ENCODE assay signal across 1 cellular context in the genomic region with DNA sequence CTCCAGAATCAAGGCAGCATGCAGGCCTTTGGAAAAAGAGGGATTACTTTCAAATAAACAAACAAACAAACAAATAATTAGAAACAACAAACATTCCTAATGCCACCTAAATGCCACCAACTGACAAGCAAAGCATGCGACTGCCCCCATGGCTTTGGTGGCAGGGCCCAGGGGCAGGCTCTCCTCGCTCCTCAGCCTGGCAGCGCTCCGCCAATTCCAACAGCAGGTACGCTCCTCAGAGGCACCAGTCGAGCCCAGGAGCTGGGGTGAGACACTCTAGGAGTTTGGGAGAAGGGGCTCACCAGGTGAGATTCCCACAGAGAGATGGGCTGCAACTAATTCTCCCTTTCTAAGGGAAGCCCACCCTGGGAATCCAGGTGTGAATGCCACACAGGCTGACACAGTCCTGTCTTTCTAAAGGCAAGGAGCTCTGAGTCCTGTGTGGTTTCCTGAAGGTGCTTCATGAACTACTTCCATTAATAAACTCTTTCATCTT.
TF ChIP-seq lines count a peak whose summit lies in the region.

No MANE protein-coding gene starts in this region.

TF ChIP-seq in SK-N-SH treated with all-trans-retinoic acid at 6 μM for 48 hours, 23 proteins besides CTCF, POLR2A, EP300 and RAD21 (continued from another document):
- TF ChIP-seq ZC3H10 (CRISPR knock-in tag; IDR thresholded peaks at IDR 0.05) (no peak), ZNF70 (CRISPR knock-in tag; IDR thresholded peaks at IDR 0.05) (no peak), ZFP30 (CRISPR knock-in tag; IDR thresholded peaks at IDR 0.05) (no peak), ZNF565 (CRISPR knock-in tag; conservative IDR thresholded peaks at IDR 0.05; ENCODE audit: low read depth) (no peak), SNAI2 (CRISPR knock-in tag; IDR thresholded peaks at IDR 0.05) (no peak), PPARA (CRISPR knock-in tag; IDR thresholded peaks at IDR 0.05; ENCODE audit: borderline replicate concordance) (no peak), BACH2 (CRISPR knock-in tag; IDR thresholded peaks at IDR 0.05; ENCODE audit: borderline replicate concordance) (no peak), ARNTL (CRISPR knock-in tag; IDR thresholded peaks at IDR 0.05; ENCODE audit: borderline replicate concordance, low read depth) (no peak), GLIS3 (CRISPR knock-in tag; IDR thresholded peaks at IDR 0.05) (no peak), CSDC2 (CRISPR knock-in tag; IDR thresholded peaks at IDR 0.05) (no peak), ZFP3 (CRISPR knock-in tag; IDR thresholded peaks at IDR 0.05) (no peak)
- TF ChIP-seq, protein P1, sequence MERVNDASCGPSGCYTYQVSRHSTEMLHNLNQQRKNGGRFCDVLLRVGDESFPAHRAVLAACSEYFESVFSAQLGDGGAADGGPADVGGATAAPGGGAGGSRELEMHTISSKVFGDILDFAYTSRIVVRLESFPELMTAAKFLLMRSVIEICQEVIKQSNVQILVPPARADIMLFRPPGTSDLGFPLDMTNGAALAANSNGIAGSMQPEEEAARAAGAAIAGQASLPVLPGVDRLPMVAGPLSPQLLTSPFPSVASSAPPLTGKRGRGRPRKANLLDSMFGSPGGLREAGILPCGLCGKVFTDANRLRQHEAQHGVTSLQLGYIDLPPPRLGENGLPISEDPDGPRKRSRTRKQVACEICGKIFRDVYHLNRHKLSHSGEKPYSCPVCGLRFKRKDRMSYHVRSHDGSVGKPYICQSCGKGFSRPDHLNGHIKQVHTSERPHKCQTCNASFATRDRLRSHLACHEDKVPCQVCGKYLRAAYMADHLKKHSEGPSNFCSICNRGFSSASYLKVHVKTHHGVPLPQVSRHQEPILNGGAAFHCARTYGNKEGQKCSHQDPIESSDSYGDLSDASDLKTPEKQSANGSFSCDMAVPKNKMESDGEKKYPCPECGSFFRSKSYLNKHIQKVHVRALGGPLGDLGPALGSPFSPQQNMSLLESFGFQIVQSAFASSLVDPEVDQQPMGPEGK (CRISPR knock-in tag; IDR thresholded peaks at IDR 0.05; ENCODE audit: borderline replicate concordance), result no peak
